27 cellular contexts compared by ENCODE assay signal in genomic region chr2:173999724-174000123, GRCh38.
"Had no signal": no experiment of that assay in that cellular context is flagged by ENCODE, and none has a peak within 500 bp of the region (broad histone marks: within the 10 kb centered on the region; RNA-seq: fewer than 3 reads in every experiment).

No MANE protein-coding gene starts in this region.

- H3K27ac ChIP-seq: brain microvascular endothelial cell, foreskin keratinocyte, prostate gland, testis had no signal

- H3K36me3 ChIP-seq: brain microvascular endothelial cell, esophagus muscularis mucosa, heart left ventricle, pancreas, prostate gland, uterus had no signal

- DNase-seq: activated CD4-positive, alpha-beta T cell treated with anti-CD3 and anti-CD28 coated beads, Interleukin-2, amount 10 ng/mL, durations not matched to agents 24 days and 14 days; activated CD4-positive, CD25-positive, alpha-beta regulatory T cell treated with anti-CD3 and anti-CD28 coated beads, Interleukin-2, amount 50 U/mL, for 72 hours; activated naive CD4-positive, alpha-beta T cell treated with Interleukin-2 at 50 U/mL for 16 hours; activated T-cell treated with anti-CD3 and anti-CD28 coated beads for 4 hours; activated T-cell treated with anti-CD3 and anti-CD28 coated beads, Interleukin-2, amount 50 U/mL, for 72 hours; brain microvascular endothelial cell; dermis blood vessel endothelial cell; effector CD4-positive, alpha-beta T cell; foreskin keratinocyte; immature natural killer cell; kidney; naive B cell; stimulated activated CD4-positive, alpha-beta T cell treated with anti-CD3 and anti-CD28 coated beads, Interleukin-15, amount 100 ng/mL, for 24 hours; stimulated activated CD4-positive, alpha-beta T cell treated with anti-CD3 and anti-CD28 coated beads, Interleukin-2, amount 100 ng/mL, for 24 hours; stimulated activated naive CD4-positive, alpha-beta T cell; T-helper 17 cell; T1000; testis; uterus had no signal

- H3K27me3 Mint-ChIP-seq: activated naive CD8-positive, alpha-beta T cell; naive B cell; type B pancreatic cell had no signal

- H3K4me3 Mint-ChIP-seq: activated CD4-positive, alpha-beta T cell treated with anti-CD3 and anti-CD28 coated beads, Interleukin-2, amount 10 ng/mL, durations not matched to agents 24 days and 14 days; activated naive CD8-positive, alpha-beta T cell; activated T-cell treated with anti-CD3 and anti-CD28 coated beads, Interleukin-2, amount 50 U/mL, for 72 hours; immature natural killer cell; mesothelial cell of epicardium; naive B cell; T-helper 17 cell; type B pancreatic cell had no signal

- H3K4me3 ChIP-seq: esophagus muscularis mucosa, heart left ventricle, pancreas, prostate gland, testis, uterus had no signal

- ATAC-seq: activated T-cell treated with anti-CD3 and anti-CD28 coated beads, Interleukin-2, amount 50 U/mL, for 72 hours; foreskin keratinocyte; left colon; T-helper 17 cell had no signal

- H3K9me3 ChIP-seq: esophagus muscularis mucosa, heart left ventricle, pancreas, prostate gland, testis, uterus had no signal

- H3K27me3 ChIP-seq: brain microvascular endothelial cell, esophagus muscularis mucosa, foreskin keratinocyte, heart left ventricle, pancreas, testis, uterus had no signal

- H3K36me3 Mint-ChIP-seq: activated naive CD8-positive, alpha-beta T cell; immature natural killer cell; mesothelial cell of epicardium; naive B cell; type B pancreatic cell had no signal

- FAIRE-seq: kidney, pancreas had no signal

- H3K27ac Mint-ChIP-seq: activated CD4-positive, alpha-beta T cell treated with anti-CD3 and anti-CD28 coated beads, Interleukin-2, amount 10 ng/mL, durations not matched to agents 24 days and 14 days; activated naive CD8-positive, alpha-beta T cell; activated T-cell treated with anti-CD3 and anti-CD28 coated beads, Interleukin-2, amount 50 U/mL, for 72 hours; immature natural killer cell; mesothelial cell of epicardium; type B pancreatic cell had no signal

- H3K4me1 ChIP-seq: foreskin keratinocyte had no signal

- H3K9me3 Mint-ChIP-seq: activated CD4-positive, alpha-beta T cell treated with anti-CD3 and anti-CD28 coated beads, Interleukin-2, amount 10 ng/mL, durations not matched to agents 24 days and 14 days; activated T-cell treated with anti-CD3 and anti-CD28 coated beads, Interleukin-2, amount 50 U/mL, for 72 hours; immature natural killer cell; mesothelial cell of epicardium; naive B cell; type B pancreatic cell had no signal
